In genomic region chr17:7018331-7018964, GRCh38 we compare ENCODE assay signal across 14 cellular contexts. TPM values are rescaled to one million over a fixed set of nuclear protein-coding genes. Genes with fewer than 3 reads are reported as not detected.
DNase-seq lines count a peak whose midpoint lies in the region; ATAC-seq and TF ChIP-seq lines count a peak whose summit lies in the region.
"Had no signal": no experiment of that assay in that cellular context is flagged by ENCODE, and none has a peak within 500 bp of the region (broad histone marks: within the 10 kb centered on the region; RNA-seq: fewer than 3 reads in every experiment).

No MANE protein-coding gene starts in this region.

- H2AFZ ChIP-seq in parathyroid adenoma (no peak overlapping the region), MM.1S (ENCODE audit: low read length) (no peak overlapping the region)

- peaks cover 9% of the 10 kb centered on the region for H3K4me1 ChIP-seq in parathyroid adenoma
- peaks cover 22% of the 10 kb centered on the region for H3K4me1 ChIP-seq in MM.1S (ENCODE audit: low read length)

- H3K4me2 ChIP-seq in parathyroid adenoma (ENCODE audit: low read length) (peak overlapping the region; percentile 98), MM.1S (ENCODE audit: low read depth, low read length) (no peak overlapping the region)

- no peaks in the 10 kb centered on the region for H4K20me1 ChIP-seq in MM.1S (ENCODE audit: insufficient read depth, low read length)

- no peaks in the 10 kb centered on the region for H3K9me2 ChIP-seq in MM.1S (replicated peaks; ENCODE audit: insufficient read depth, low read length)

- H3K4me3 ChIP-seq in fibroblast of the aortic adventitia (ENCODE audit: low read depth, low read length), result peak overlapping the region; percentile 47
- H3K4me3 ChIP-seq in parathyroid adenoma (ENCODE audit: low read depth, low read length), result peak overlapping the region; percentile 86
- no peak overlapping the region for H3K4me3 ChIP-seq in MM.1S (ENCODE audit: low read length)
- H3K4me3 ChIP-seq: SJSA1 had no signal

- H3K27ac ChIP-seq in parathyroid adenoma (peak overlapping the region; percentile 60), MM.1S (ENCODE audit: low read length) (no peak overlapping the region)
- H3K27ac ChIP-seq: SJSA1 had no signal

- H3K9ac ChIP-seq in parathyroid adenoma (no peak overlapping the region), MM.1S (ENCODE audit: low read length) (no peak overlapping the region)

- H3K9me3 ChIP-seq in parathyroid adenoma (ENCODE audit: control insufficient read depth, low read length) (no peaks in the 10 kb centered on the region), MM.1S (replicated peaks; ENCODE audit: insufficient read depth, low read length) (no peaks in the 10 kb centered on the region)
- H3K9me3 ChIP-seq: SJSA1 had no signal

- TF ChIP-seq CTCF in fibroblast of the aortic adventitia (IDR thresholded peaks at IDR 0.05; ENCODE audit: insufficient read depth, low read length) (no peak), parathyroid adenoma (IDR thresholded peaks at IDR 0.05) (no peak), MM.1S (IDR thresholded peaks at IDR 0.05; ENCODE audit: low read length) (no peak)

- DNase-seq in AG08395 (ENCODE audit: low spot score), result peak; percentile 39
- DNase-seq in SHP77 (lab: John Stamatoyannopoulos, UW), result peak; percentile 67 to 82
- no peak for DNase-seq in fibroblast of the aortic adventitia (ENCODE audit: low read depth)
- DNase-seq in NAMALWA (ENCODE audit: low spot score), result no peak
- DNase-seq in MM.1S, result no peak
- DNase-seq in NCI-H2227 (lab: John Stamatoyannopoulos, UW; ENCODE audit: unreplicated experiment), result no peak
- DNase-seq: CD4-positive, CD25-positive, alpha-beta regulatory T cell; H7; mammary epithelial cell; NCI-H2029 treated with DMSO at 0.1 percent for 48 hours; stimulated activated CD4-positive, alpha-beta T cell treated with anti-CD3 and anti-CD28 coated beads, Interleukin-2, amount 100 ng/mL, for 48 hours had no signal

- ATAC-seq in GM19324 (IDR thresholded peaks at IDR 0.05; ENCODE audit: low FRiP score, unreplicated experiment), result no peak

- H3K27me3 ChIP-seq in parathyroid adenoma (ENCODE audit: control insufficient read depth, insufficient read depth, low read length) (no peaks in the 10 kb centered on the region), MM.1S (replicated peaks; ENCODE audit: insufficient read depth, low read length) (no peaks in the 10 kb centered on the region)
- H3K27me3 ChIP-seq: SJSA1 had no signal

- H3K79me2 ChIP-seq in parathyroid adenoma (no peaks in the 10 kb centered on the region), MM.1S (ENCODE audit: low read length) (peaks cover 20% of the 10 kb centered on the region)

- H3F3A ChIP-seq in MM.1S (ENCODE audit: insufficient read depth, low read length), result peaks cover 31% of the 10 kb centered on the region

- H3K36me3 ChIP-seq in parathyroid adenoma (ENCODE audit: control insufficient read depth, insufficient read depth, low read length), result no peaks in the 10 kb centered on the region
- H3K36me3 ChIP-seq in MM.1S (replicated peaks; ENCODE audit: insufficient read depth, low read length), result no peaks in the 10 kb centered on the region

RNA-seq across cellular contexts. Expression of gene BCL6B, which starts 4.4 kb away (rescaled TPM):
- 0.41 and 0.45 TPM in 2 replicates for total RNA-seq in fibroblast of the aortic adventitia (ENCODE audit: low replicate concordance)
- total RNA-seq: mammary epithelial cell, SJSA1 had no signal

RNA-seq across cellular contexts. Expression of gene RNASEK, which starts 6.0 kb away (rescaled TPM):
- total RNA-seq in fibroblast of the aortic adventitia (ENCODE audit: low replicate concordance), result 9.3 and 90.7 TPM in 2 replicates

RNA-seq across cellular contexts. Expression of gene SLC16A13, which starts 17.4 kb away (rescaled TPM):
- 0.72 and 3.1 TPM in 2 replicates for total RNA-seq in fibroblast of the aortic adventitia (ENCODE audit: low replicate concordance)
- total RNA-seq: SJSA1 had no signal

RNA-seq across cellular contexts. Expression of gene ALOX12, which starts 22.6 kb away (rescaled TPM):
- 0.65 TPM in 1 of 2 replicates, not detected in the other for total RNA-seq in fibroblast of the aortic adventitia (ENCODE audit: low replicate concordance)
- total RNA-seq: mammary epithelial cell, SJSA1 had no signal

RNA-seq across cellular contexts. Expression of gene SLC16A11, which starts 25.4 kb away (rescaled TPM):
- total RNA-seq in fibroblast of the aortic adventitia (ENCODE audit: low replicate concordance), result 0.27 and 2.4 TPM in 2 replicates
- total RNA-seq: mammary epithelial cell, SJSA1 had no signal

Comparison
In these comparisons a context has a peak if more than half of its experiments do, and no peak if none do; other contexts are left out.
1. DNase-seq: peak in AG08395 (single experiment) and SHP77 (2 of 2); none in fibroblast of the aortic adventitia (single experiment), NAMALWA (single experiment), MM.1S (single experiment) and NCI-H2227 (single experiment).